Comparison of ENCODE assay signal across 12 cellular contexts in genomic region chr7:155203882-155204691, GRCh38.
A peak's percentile ranks its signal among the peaks of the same experiment; 100 is the strongest.
DNase-seq lines count a peak whose midpoint lies in the region; ATAC-seq and TF ChIP-seq lines count a peak whose summit lies in the region.
"Had no signal": no experiment of that assay in that cellular context is flagged by ENCODE, and none has a peak within 500 bp of the region (broad histone marks: within the 10 kb centered on the region; RNA-seq: fewer than 3 reads in every experiment).

No MANE protein-coding gene starts in this region.

- H3K4me3 ChIP-seq in mesenchymal stem cell (ENCODE audit: insufficient read depth in 1 of 2, low read depth in 1 of 2, low read length in 2 of 2) = no peak overlapping the region
- H3K4me3 ChIP-seq: HAP-1 had no signal

- peaks cover 68% of the 10 kb centered on the region for H3K4me1 Mint-ChIP-seq in stimulated activated naive CD8-positive, alpha-beta T cell treated with anti-CD3 and anti-CD28 coated beads, Interleukin-15, Interleukin-2, amounts not matched to agents 100 ng/mL and 50 ng/mL, for 24 hours (ENCODE audit: low read depth)
- H3K4me1 Mint-ChIP-seq in activated B cell treated with CpG ODN at 0.5 μM for 24 hours = peaks cover 38% of the 10 kb centered on the region

- 95% methylated on average over 14 of the region's 14 CpGs for WGBS in mesenchymal stem cell

- H3K9me3 ChIP-seq in mesenchymal stem cell (ENCODE audit: control insufficient read depth, low read length) = no peaks in the 10 kb centered on the region
- H3K9me3 ChIP-seq: HAP-1 had no signal

- no peak overlapping the region for H3K27ac ChIP-seq in mesenchymal stem cell (ENCODE audit: low read length, poor library complexity, severe bottlenecking)

- H2BK5ac ChIP-seq in mesenchymal stem cell (ENCODE audit: low read depth, low read length, poor library complexity, severe bottlenecking) = no peak overlapping the region

- peaks cover 9% of the 10 kb centered on the region for H3K36me3 Mint-ChIP-seq in stimulated activated naive CD8-positive, alpha-beta T cell treated with anti-CD3 and anti-CD28 coated beads, Interleukin-15, Interleukin-2, amounts not matched to agents 100 ng/mL and 50 ng/mL, for 24 hours (ENCODE audit: low read depth)
- peaks cover 2% of the 10 kb centered on the region for H3K36me3 Mint-ChIP-seq in activated B cell treated with CpG ODN at 0.5 μM for 24 hours (ENCODE audit: low read depth)

- no peak overlapping the region for H3K23ac ChIP-seq in mesenchymal stem cell (ENCODE audit: low read length in 2 of 2)

- no peaks in the 10 kb centered on the region for H3K36me3 ChIP-seq in mesenchymal stem cell (ENCODE audit: control insufficient read depth in 1 of 2, insufficient read depth in 2 of 2, low read depth in 1 of 2, low read length in 2 of 2)
- H3K36me3 ChIP-seq: HAP-1 had no signal

- POLR2A ChIA-PET in activated B cell treated with CpG ODN at 0.5 μM for 24 hours (lab: Charles Lee) = interaction anchor here (1.2 to 4.8 kb wide), 2 partner anchors 94 to 201 kb away, joined by 5 to 176 read pairs; partner anchors contain the start of genes INSIG1 and PAXIP1

- H2BK12ac ChIP-seq in mesenchymal stem cell (ENCODE audit: low read length in 2 of 2) = peak overlapping the region in 1 of 2 experiments; percentile 80

- H2AFZ ChIP-seq in mesenchymal stem cell (ENCODE audit: low read depth, low read length) = no peak overlapping the region

- intact Hi-C loops in activated B cell treated with CpG ODN at 0.5 μM for 24 hours (cut with micrococcal nuclease) = no loop called here

- H2AK5ac ChIP-seq in mesenchymal stem cell (ENCODE audit: low read length, severe bottlenecking) = no peak overlapping the region

- no peak for DNase-seq in stimulated activated naive CD8-positive, alpha-beta T cell treated with anti-CD3 and anti-CD28 coated beads, Interleukin-15, Interleukin-2, amounts not matched to agents 100 U/mL and 50 U/mL, for 24 hours
- DNase-seq in activated B cell treated with CpG ODN at 0.5 μM for 24 hours (peak; percentile 15), mesenchymal stem cell (no peak), kidney glomerular epithelial cell (lab: John Stamatoyannopoulos, UW) (no peak)
- DNase-seq: midbrain, NCI-H1048, NCI-H226 had no signal

- CTCF ChIA-PET in activated B cell treated with CpG ODN at 0.5 μM for 24 hours (lab: Charles Lee) = interaction anchor here (1.1 to 2.1 kb wide), 2 partner anchors 141 to 277 kb away, joined by 4 to 9 read pairs; no protein-coding TSS in a partner anchor

- no peak overlapping the region for H3K4me3 Mint-ChIP-seq in stimulated activated naive CD8-positive, alpha-beta T cell treated with anti-CD3 and anti-CD28 coated beads, Interleukin-15, Interleukin-2, amounts not matched to agents 100 ng/mL and 50 ng/mL, for 24 hours
- H3K4me3 Mint-ChIP-seq in activated B cell treated with CpG ODN at 0.5 μM for 24 hours = no peak overlapping the region

- H4K8ac ChIP-seq in mesenchymal stem cell (ENCODE audit: low read length) = no peak overlapping the region

- H3K27me3 ChIP-seq in mesenchymal stem cell (ENCODE audit: control insufficient read depth in 1 of 2, insufficient read depth in 1 of 2, low read length in 2 of 2) = no peaks in the 10 kb centered on the region

- no peak overlapping the region for H3K4ac ChIP-seq in mesenchymal stem cell (ENCODE audit: low read depth in 1 of 2, low read length in 2 of 2)

- H3K9ac ChIP-seq in mesenchymal stem cell (ENCODE audit: low read length) = no peak overlapping the region

- no peaks in the 10 kb centered on the region for H3K79me1 ChIP-seq in mesenchymal stem cell (replicated peaks; ENCODE audit: low read length, poor library complexity, severe bottlenecking)

- H3K4me1 ChIP-seq in mesenchymal stem cell (ENCODE audit: control insufficient read depth, insufficient read depth, low read depth, low read length) = peaks cover 49% of the 10 kb centered on the region

- H3K27ac Mint-ChIP-seq in stimulated activated naive CD8-positive, alpha-beta T cell treated with anti-CD3 and anti-CD28 coated beads, Interleukin-15, Interleukin-2, amounts not matched to agents 100 ng/mL and 50 ng/mL, for 24 hours = peak overlapping the region; percentile 21
- H3K27ac Mint-ChIP-seq in activated B cell treated with CpG ODN at 0.5 μM for 24 hours = no peak overlapping the region

- TF ChIP-seq CTCF in activated B cell treated with CpG ODN at 0.5 μM for 24 hours (IDR thresholded peaks at IDR 0.05) = no peak

- H4K91ac ChIP-seq in mesenchymal stem cell (ENCODE audit: low read length) = peak overlapping the region; percentile 16

- no peaks in the 10 kb centered on the region for H3K27me3 Mint-ChIP-seq in stimulated activated naive CD8-positive, alpha-beta T cell treated with anti-CD3 and anti-CD28 coated beads, Interleukin-15, Interleukin-2, amounts not matched to agents 100 ng/mL and 50 ng/mL, for 24 hours
- H3K27me3 Mint-ChIP-seq in activated B cell treated with CpG ODN at 0.5 μM for 24 hours = no peaks in the 10 kb centered on the region

- H3K9me3 Mint-ChIP-seq in stimulated activated naive CD8-positive, alpha-beta T cell treated with anti-CD3 and anti-CD28 coated beads, Interleukin-15, Interleukin-2, amounts not matched to agents 100 ng/mL and 50 ng/mL, for 24 hours = peaks cover 12% of the 10 kb centered on the region
- peaks cover 3% of the 10 kb centered on the region for H3K9me3 Mint-ChIP-seq in activated B cell treated with CpG ODN at 0.5 μM for 24 hours

- no peak overlapping the region for H3K14ac ChIP-seq in mesenchymal stem cell (ENCODE audit: low read length in 2 of 2)

- H3K18ac ChIP-seq in mesenchymal stem cell (ENCODE audit: low read depth in 1 of 2, low read length in 2 of 2) = no peak overlapping the region

- peak overlapping the region; percentile 28 for H2BK15ac ChIP-seq in mesenchymal stem cell (ENCODE audit: low read depth, poor library complexity, severe bottlenecking)

- no peak overlapping the region for H3K4me2 ChIP-seq in mesenchymal stem cell (ENCODE audit: low read length, poor library complexity, severe bottlenecking)

- no peak overlapping the region for H2BK120ac ChIP-seq in mesenchymal stem cell (ENCODE audit: low read depth, low read length)

- no peak for ATAC-seq in stimulated activated naive CD8-positive, alpha-beta T cell treated with anti-CD3 and anti-CD28 coated beads, Interleukin-15, Interleukin-2, amounts not matched to agents 100 U/mL and 50 U/mL, for 24 hours
- ATAC-seq in activated B cell treated with CpG ODN at 0.5 μM for 24 hours (ENCODE audit: low read depth) = no peak
- no peak for ATAC-seq in HG02798 (IDR thresholded peaks at IDR 0.05; ENCODE audit: poor library complexity, unreplicated experiment)
- no peak for ATAC-seq in GM21576 (IDR thresholded peaks at IDR 0.05; ENCODE audit: unreplicated experiment)
- no peak for ATAC-seq in HG03095 (IDR thresholded peaks at IDR 0.05; ENCODE audit: unreplicated experiment)
